Comparison of ENCODE assay signal across 19 cellular contexts in the genomic region with DNA sequence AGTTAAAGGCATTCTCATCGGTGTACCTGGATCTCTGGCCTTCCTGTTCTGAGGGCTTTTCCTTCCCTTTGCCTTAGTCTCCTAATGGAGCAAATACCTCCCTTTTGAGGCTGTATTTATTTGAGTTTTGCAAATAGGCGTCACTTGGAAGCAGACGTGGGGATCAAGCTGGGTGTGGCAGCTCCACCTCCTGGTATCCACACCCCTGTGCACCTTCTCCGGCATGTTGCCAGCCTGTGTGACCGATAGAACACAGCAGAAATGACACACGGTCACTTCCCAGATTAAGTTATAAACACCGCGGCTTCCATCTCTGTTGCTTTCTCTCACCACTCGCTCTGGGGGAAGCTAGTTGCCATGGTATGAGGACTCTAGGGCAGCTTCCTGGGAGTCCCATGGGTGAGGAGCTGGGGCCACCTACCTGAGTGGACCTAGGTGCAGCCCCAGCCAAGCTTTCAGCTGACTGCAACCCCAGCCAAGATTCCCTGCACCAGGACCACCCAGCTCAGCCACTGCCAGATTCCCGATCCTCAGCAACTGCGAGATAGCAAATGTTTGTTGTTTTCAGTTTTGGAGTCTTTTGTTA.
"Had no signal": no experiment of that assay in that cellular context is flagged by ENCODE, and none has a peak within 500 bp of the region (broad histone marks: within the 10 kb centered on the region; RNA-seq: fewer than 3 reads in every experiment).

No MANE protein-coding gene starts in this region.

- H3K36me3 ChIP-seq: cardiac muscle cell, pancreas, right lobe of liver, thyroid gland, vagina had no signal

- ATAC-seq: naive thymus-derived CD8-positive, alpha-beta T cell; pancreas; right lobe of liver had no signal

- H3K9me3 ChIP-seq: pancreas, right lobe of liver, thyroid gland, vagina had no signal

- H3K27me3 ChIP-seq: cardiac muscle cell, pancreas, right lobe of liver, thyroid gland, vagina had no signal

- FAIRE-seq: endometrium, pancreas, TTC549 had no signal

- H3K4me1 ChIP-seq: pancreas, right lobe of liver, thyroid gland, vagina had no signal

- DNase-seq: activated CD4-positive, alpha-beta T cell treated with anti-CD3 and anti-CD28 coated beads, Interleukin-2, amount 50 U/mL, for 48 hours; activated naive CD8-positive, alpha-beta T cell treated with anti-CD3 and anti-CD28 coated beads, Interleukin-2, amount 10 ng/mL, durations not matched to agents 7 days and 5 days; amygdala; erythroblast; foreskin melanocyte; kidney glomerular epithelial cell; mesenchymal stem cell; naive thymus-derived CD8-positive, alpha-beta T cell; right lobe of liver; stimulated activated CD4-positive, alpha-beta T cell treated with anti-CD3 and anti-CD28 coated beads, Interleukin-4, amount 100 ng/mL, for 4 hours; stimulated activated naive B cell treated with anti-CD40 and anti-IgM and Interleukin-4, amounts not matched to agents 10 μg/mL and 1 μg/mL and 100 μg/mL, for 72 hours; SW 1271; thyroid gland had no signal

- H3K4me3 ChIP-seq: cardiac muscle cell, dorsolateral prefrontal cortex, pancreas, right lobe of liver, thyroid gland, vagina had no signal

- H3K27ac ChIP-seq: cardiac muscle cell, dorsolateral prefrontal cortex, pancreas, right lobe of liver, thyroid gland, vagina had no signal
